Comparison of ENCODE assay signal across 8 cellular contexts in the genomic region with DNA sequence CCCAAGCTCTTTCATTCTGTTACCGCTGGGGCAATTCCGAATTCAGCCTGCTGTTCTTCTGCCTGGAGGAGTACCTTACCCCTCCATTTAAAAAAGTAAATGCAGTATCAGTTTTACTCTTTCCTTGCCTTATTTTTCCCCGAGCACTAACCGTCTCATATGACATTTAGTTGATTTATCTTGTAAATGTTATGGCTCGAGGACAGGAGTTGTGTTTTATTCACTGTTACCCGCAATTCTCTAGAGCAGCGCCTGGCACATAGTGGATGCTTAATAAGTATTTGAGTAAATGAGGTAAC. TPM values are rescaled to one million over a fixed set of nuclear protein-coding genes. Genes with fewer than 3 reads are reported as not detected.
DNase-seq lines count a peak whose midpoint lies in the region; ATAC-seq, FAIRE-seq and TF ChIP-seq lines count a peak whose summit lies in the region.

No MANE protein-coding gene starts in this region.

- H3K27ac ChIP-seq in angular gyrus (ENCODE audit: low read depth, low read length) (peak overlapping the region; percentile 32), muscle layer of duodenum (ENCODE audit: low read length) (peak overlapping the region; percentile 48)

- no peaks in the 10 kb centered on the region for H3K36me3 ChIP-seq in muscle layer of duodenum (ENCODE audit: control insufficient read depth in 1 of 2, insufficient read depth in 2 of 2, low read length in 2 of 2)

- no peak for FAIRE-seq in GM12891 (lab: Jason Lieb, UNC)

- no peak for DNase-seq in GM12891 (ENCODE audit: insufficient read length, low spot score)
- no peak for DNase-seq in activated gamma-delta T cell (lab: John Stamatoyannopoulos, UW)
- DNase-seq in KBM-7, result no peak
- no peak for DNase-seq in activated CD4-positive, alpha-beta T cell treated with anti-CD3 and anti-CD28 coated beads for 4 hours

- H3K4me1 ChIP-seq in muscle layer of duodenum (ENCODE audit: control insufficient read depth in 1 of 2, insufficient read depth in 2 of 2, low read length in 2 of 2), result peaks cover 6 to 24% of the 10 kb centered on the region in 2 donors

- ATAC-seq in GM18498 (IDR thresholded peaks at IDR 0.05; ENCODE audit: unreplicated experiment), result peak; percentile 11
- peak; percentile 1 for ATAC-seq in HG02981 (IDR thresholded peaks at IDR 0.05; ENCODE audit: unreplicated experiment)

- H3K4me3 ChIP-seq in muscle layer of duodenum (ENCODE audit: low read depth in 1 of 2, low read length in 2 of 2), result peak overlapping the region; percentile 73 to 82

- no peak for TF ChIP-seq POLR2A in GM12891 (IDR thresholded peaks at IDR 0.05; ENCODE audit: low read depth, low read length)

- no peaks in the 10 kb centered on the region for H3K9me3 ChIP-seq in muscle layer of duodenum (ENCODE audit: control insufficient read depth in 1 of 2, low read length in 2 of 2)

- H3K27me3 ChIP-seq in muscle layer of duodenum (ENCODE audit: low read depth, low read length), result no peaks in the 10 kb centered on the region

- in situ Hi-C loops in KBM-7 (cut with MboI; ENCODE audit: low pct_unique_long_range_greater_than_20kb, low sequenced_read_pairs), result no loop called here

TF ChIP-seq in GM12891, 5 proteins besides CTCF, POLR2A, EP300 and RAD21:
- no peak for TF ChIP-seq SPI1 (IDR thresholded peaks at IDR 0.05; ENCODE audit: low read depth, low read length)
- TF ChIP-seq POU2F2 (IDR thresholded peaks at IDR 0.05; ENCODE audit: low read depth, low read length), result no peak
- no peak for TF ChIP-seq PAX5 (IDR thresholded peaks at IDR 0.05; ENCODE audit: insufficient read depth, low read length, severe bottlenecking)
- TF ChIP-seq TAF1 (IDR thresholded peaks at IDR 0.05; ENCODE audit: low read depth, low read length), result no peak
- TF ChIP-seq POLR2AphosphoS5 (IDR thresholded peaks at IDR 0.05; ENCODE audit: low read depth, low read length), result no peak

RNA-seq across cellular contexts. Expression of a gene that starts 0.4 kb away (rescaled TPM):
- polyA plus RNA-seq in GM12891 (2012; ENCODE audit: low read depth, missing spikeins), result 11.8 TPM

RNA-seq across cellular contexts. Expression of a gene that starts 37.2 kb away (rescaled TPM):
- 12.5 TPM for polyA plus RNA-seq in GM12891 (2012; ENCODE audit: low read depth, missing spikeins)
